In genomic region chr17:7242717-7243576, GRCh38 we compare ENCODE assay signal across 1 cellular context.
TF ChIP-seq lines count a peak whose summit lies in the region.

No MANE protein-coding gene starts in this region.

TF ChIP-seq in H1, 55 proteins besides CTCF, POLR2A, EP300 and RAD21:
- TF ChIP-seq SIX5 (IDR thresholded peaks at IDR 0.05; ENCODE audit: low read depth, low read length) (no peak), CREB1 (IDR thresholded peaks at IDR 0.05) (peak; percentile 75), TAF1 (IDR thresholded peaks at IDR 0.05; ENCODE audit: low read depth, low read length) (peak; percentile 66), SIRT6 (IDR thresholded peaks at IDR 0.05; ENCODE audit: low read length) (no peak), RNF2 (IDR thresholded peaks at IDR 0.05; ENCODE audit: borderline replicate concordance, low read depth, low read length, missing control alignments, poor library complexity, severe bottlenecking) (no peak), MAX (IDR thresholded peaks at IDR 0.05) (peak; percentile 83), POU5F1 (IDR thresholded peaks at IDR 0.05; ENCODE audit: low read depth, low read length) (peak; percentile 55; the same call in 1 of the 2 replicates), SAP30 (IDR thresholded peaks at IDR 0.05; ENCODE audit: insufficient read depth, insufficient replicate concordance, low read length) (peak; percentile 92), RXRA (IDR thresholded peaks at IDR 0.05; ENCODE audit: insufficient read depth, low read depth, low read length) (peak; percentile 51; the same call in 1 of the 2 replicates), SP2 (IDR thresholded peaks at IDR 0.05; ENCODE audit: low read length) (no peak), ZNF274 (IDR thresholded peaks at IDR 0.05; ENCODE audit: borderline replicate concordance, extremely low read depth, low read length) (no peak), TEAD4 (IDR thresholded peaks at IDR 0.05; ENCODE audit: low read depth, low read length) (no peak), BCL11A (IDR thresholded peaks at IDR 0.05; ENCODE audit: low read depth in 2 of 2, low read length in 2 of 2) (no peak), SP4 (IDR thresholded peaks at IDR 0.05; ENCODE audit: low read length) (peak; percentile 99), EZH2 (IDR thresholded peaks at IDR 0.05; ENCODE audit: low read depth, low read length, severe bottlenecking) (no peak), NANOG (IDR thresholded peaks at IDR 0.05; ENCODE audit: insufficient read depth, low read depth, low read length, poor library complexity, severe bottlenecking) (no peak), MAFK (IDR thresholded peaks at IDR 0.05; ENCODE audit: low read depth, low read length) (no peak), RFX5 (IDR thresholded peaks at IDR 0.05; ENCODE audit: borderline replicate concordance, low read depth, low read length) (no peak), TCF12 (IDR thresholded peaks at IDR 0.05; ENCODE audit: low read depth, low read length) (peak; percentile 70; the same call in 1 of the 2 replicates), EGR1 (IDR thresholded peaks at IDR 0.05; ENCODE audit: borderline replicate concordance, low read depth, low read length) (no peak), BRCA1 (IDR thresholded peaks at IDR 0.05; ENCODE audit: low read depth, low read length) (no peak), CHD1 (IDR thresholded peaks at IDR 0.05; ENCODE audit: low read depth, low read length) (no peak), RBBP5 (IDR thresholded peaks at IDR 0.05; ENCODE audit: borderline replicate concordance, low read depth, low read length) (no peak), KDM5A (IDR thresholded peaks at IDR 0.05; ENCODE audit: low read length) (peak; percentile 81), JUN (IDR thresholded peaks at IDR 0.05; ENCODE audit: low read depth, low read length) (no peak), ASH2L (IDR thresholded peaks at IDR 0.05; ENCODE audit: low read length) (peak; percentile 89), KDM4A (IDR thresholded peaks at IDR 0.05; ENCODE audit: low read depth, low read length, severe bottlenecking) (peak; percentile 25), HDAC6 (IDR thresholded peaks at IDR 0.05; ENCODE audit: low read depth, low read length) (no peak), ATF3 (IDR thresholded peaks at IDR 0.05; ENCODE audit: insufficient read depth, low read depth, low read length) (peak; percentile 97), JUND (IDR thresholded peaks at IDR 0.05; ENCODE audit: low read length) (no peak; the same call in 1 of the 2 replicates), TAF7 (optimal IDR thresholded peaks at IDR 0.05; ENCODE audit: borderline replicate concordance, low read depth, low read length) (no peak), GTF2F1 (IDR thresholded peaks at IDR 0.05; ENCODE audit: borderline replicate concordance, low read depth, low read length) (no peak), POLR2AphosphoS5 (IDR thresholded peaks at IDR 0.05; ENCODE audit: low read depth, low read length) (peak; percentile 23; the same call in 1 of the 2 replicates), TBP (IDR thresholded peaks at IDR 0.05; ENCODE audit: low read depth, low read length) (0 out of 2 replicates have a peak, but pooled peaks have one; percentile 46), NRF1 (IDR thresholded peaks at IDR 0.05; ENCODE audit: low read depth, low read length) (no peak), KDM1A (IDR thresholded peaks at IDR 0.05; ENCODE audit: borderline replicate concordance, low read length) (no peak), FOSL1 (IDR thresholded peaks at IDR 0.05; ENCODE audit: insufficient read depth, low read depth, low read length) (peak; percentile 83), PHF8 (conservative IDR thresholded peaks at IDR 0.05; ENCODE audit: low read depth, low read length) (no peak; the same call in 1 of the 2 replicates), SUZ12 (IDR thresholded peaks at IDR 0.05; ENCODE audit: low read length) (no peak), CEBPB (IDR thresholded peaks at IDR 0.05; ENCODE audit: low read depth, low read length) (no peak), HDAC2 (IDR thresholded peaks at IDR 0.05; ENCODE audit: borderline replicate concordance in 1 of 2, low read depth in 2 of 2, low read length in 2 of 2) (peak; percentile 77 to 95; a peak in 3 of 4 replicates), SP1 (IDR thresholded peaks at IDR 0.05; ENCODE audit: low read depth, low read length) (peak; percentile 89), CBX5 (IDR thresholded peaks at IDR 0.05; ENCODE audit: low read depth, low read length) (no peak), GABPA (IDR thresholded peaks at IDR 0.05; ENCODE audit: borderline replicate concordance, insufficient read depth, low read length) (no peak), CBX8 (IDR thresholded peaks at IDR 0.05; ENCODE audit: borderline replicate concordance, low read depth, low read length) (no peak), CTBP2 (IDR thresholded peaks at IDR 0.05; ENCODE audit: borderline replicate concordance, insufficient read depth, insufficient read length, low read length) (no peak), YY1 (IDR thresholded peaks at IDR 0.05; ENCODE audit: low read depth, low read length) (no peak), SIN3A (conservative IDR thresholded peaks at IDR 0.05 in 1 of 2, IDR thresholded peaks at IDR 0.05 in 1 of 2; ENCODE audit: low read depth in 1 of 2, low read length in 2 of 2) (peak; percentile 97 to 99), SRF (IDR thresholded peaks at IDR 0.05; ENCODE audit: low read depth, low read length) (no peak), CHD2 (IDR thresholded peaks at IDR 0.05; ENCODE audit: low read length) (peak; percentile 94), BACH1 (IDR thresholded peaks at IDR 0.05; ENCODE audit: low read length) (no peak)
- TF ChIP-seq, protein P1, sequence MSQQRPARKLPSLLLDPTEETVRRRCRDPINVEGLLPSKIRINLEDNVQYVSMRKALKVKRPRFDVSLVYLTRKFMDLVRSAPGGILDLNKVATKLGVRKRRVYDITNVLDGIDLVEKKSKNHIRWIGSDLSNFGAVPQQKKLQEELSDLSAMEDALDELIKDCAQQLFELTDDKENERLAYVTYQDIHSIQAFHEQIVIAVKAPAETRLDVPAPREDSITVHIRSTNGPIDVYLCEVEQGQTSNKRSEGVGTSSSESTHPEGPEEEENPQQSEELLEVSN (IDR thresholded peaks at IDR 0.05): no peak; the same call in 1 of the 2 replicates
- TF ChIP-seq, protein P2, sequence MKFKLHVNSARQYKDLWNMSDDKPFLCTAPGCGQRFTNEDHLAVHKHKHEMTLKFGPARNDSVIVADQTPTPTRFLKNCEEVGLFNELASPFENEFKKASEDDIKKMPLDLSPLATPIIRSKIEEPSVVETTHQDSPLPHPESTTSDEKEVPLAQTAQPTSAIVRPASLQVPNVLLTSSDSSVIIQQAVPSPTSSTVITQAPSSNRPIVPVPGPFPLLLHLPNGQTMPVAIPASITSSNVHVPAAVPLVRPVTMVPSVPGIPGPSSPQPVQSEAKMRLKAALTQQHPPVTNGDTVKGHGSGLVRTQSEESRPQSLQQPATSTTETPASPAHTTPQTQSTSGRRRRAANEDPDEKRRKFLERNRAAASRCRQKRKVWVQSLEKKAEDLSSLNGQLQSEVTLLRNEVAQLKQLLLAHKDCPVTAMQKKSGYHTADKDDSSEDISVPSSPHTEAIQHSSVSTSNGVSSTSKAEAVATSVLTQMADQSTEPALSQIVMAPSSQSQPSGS (IDR thresholded peaks at IDR 0.05; ENCODE audit: low read length): peak; percentile 86; the same call in 1 of the 2 replicates
- TF ChIP-seq, protein P3, sequence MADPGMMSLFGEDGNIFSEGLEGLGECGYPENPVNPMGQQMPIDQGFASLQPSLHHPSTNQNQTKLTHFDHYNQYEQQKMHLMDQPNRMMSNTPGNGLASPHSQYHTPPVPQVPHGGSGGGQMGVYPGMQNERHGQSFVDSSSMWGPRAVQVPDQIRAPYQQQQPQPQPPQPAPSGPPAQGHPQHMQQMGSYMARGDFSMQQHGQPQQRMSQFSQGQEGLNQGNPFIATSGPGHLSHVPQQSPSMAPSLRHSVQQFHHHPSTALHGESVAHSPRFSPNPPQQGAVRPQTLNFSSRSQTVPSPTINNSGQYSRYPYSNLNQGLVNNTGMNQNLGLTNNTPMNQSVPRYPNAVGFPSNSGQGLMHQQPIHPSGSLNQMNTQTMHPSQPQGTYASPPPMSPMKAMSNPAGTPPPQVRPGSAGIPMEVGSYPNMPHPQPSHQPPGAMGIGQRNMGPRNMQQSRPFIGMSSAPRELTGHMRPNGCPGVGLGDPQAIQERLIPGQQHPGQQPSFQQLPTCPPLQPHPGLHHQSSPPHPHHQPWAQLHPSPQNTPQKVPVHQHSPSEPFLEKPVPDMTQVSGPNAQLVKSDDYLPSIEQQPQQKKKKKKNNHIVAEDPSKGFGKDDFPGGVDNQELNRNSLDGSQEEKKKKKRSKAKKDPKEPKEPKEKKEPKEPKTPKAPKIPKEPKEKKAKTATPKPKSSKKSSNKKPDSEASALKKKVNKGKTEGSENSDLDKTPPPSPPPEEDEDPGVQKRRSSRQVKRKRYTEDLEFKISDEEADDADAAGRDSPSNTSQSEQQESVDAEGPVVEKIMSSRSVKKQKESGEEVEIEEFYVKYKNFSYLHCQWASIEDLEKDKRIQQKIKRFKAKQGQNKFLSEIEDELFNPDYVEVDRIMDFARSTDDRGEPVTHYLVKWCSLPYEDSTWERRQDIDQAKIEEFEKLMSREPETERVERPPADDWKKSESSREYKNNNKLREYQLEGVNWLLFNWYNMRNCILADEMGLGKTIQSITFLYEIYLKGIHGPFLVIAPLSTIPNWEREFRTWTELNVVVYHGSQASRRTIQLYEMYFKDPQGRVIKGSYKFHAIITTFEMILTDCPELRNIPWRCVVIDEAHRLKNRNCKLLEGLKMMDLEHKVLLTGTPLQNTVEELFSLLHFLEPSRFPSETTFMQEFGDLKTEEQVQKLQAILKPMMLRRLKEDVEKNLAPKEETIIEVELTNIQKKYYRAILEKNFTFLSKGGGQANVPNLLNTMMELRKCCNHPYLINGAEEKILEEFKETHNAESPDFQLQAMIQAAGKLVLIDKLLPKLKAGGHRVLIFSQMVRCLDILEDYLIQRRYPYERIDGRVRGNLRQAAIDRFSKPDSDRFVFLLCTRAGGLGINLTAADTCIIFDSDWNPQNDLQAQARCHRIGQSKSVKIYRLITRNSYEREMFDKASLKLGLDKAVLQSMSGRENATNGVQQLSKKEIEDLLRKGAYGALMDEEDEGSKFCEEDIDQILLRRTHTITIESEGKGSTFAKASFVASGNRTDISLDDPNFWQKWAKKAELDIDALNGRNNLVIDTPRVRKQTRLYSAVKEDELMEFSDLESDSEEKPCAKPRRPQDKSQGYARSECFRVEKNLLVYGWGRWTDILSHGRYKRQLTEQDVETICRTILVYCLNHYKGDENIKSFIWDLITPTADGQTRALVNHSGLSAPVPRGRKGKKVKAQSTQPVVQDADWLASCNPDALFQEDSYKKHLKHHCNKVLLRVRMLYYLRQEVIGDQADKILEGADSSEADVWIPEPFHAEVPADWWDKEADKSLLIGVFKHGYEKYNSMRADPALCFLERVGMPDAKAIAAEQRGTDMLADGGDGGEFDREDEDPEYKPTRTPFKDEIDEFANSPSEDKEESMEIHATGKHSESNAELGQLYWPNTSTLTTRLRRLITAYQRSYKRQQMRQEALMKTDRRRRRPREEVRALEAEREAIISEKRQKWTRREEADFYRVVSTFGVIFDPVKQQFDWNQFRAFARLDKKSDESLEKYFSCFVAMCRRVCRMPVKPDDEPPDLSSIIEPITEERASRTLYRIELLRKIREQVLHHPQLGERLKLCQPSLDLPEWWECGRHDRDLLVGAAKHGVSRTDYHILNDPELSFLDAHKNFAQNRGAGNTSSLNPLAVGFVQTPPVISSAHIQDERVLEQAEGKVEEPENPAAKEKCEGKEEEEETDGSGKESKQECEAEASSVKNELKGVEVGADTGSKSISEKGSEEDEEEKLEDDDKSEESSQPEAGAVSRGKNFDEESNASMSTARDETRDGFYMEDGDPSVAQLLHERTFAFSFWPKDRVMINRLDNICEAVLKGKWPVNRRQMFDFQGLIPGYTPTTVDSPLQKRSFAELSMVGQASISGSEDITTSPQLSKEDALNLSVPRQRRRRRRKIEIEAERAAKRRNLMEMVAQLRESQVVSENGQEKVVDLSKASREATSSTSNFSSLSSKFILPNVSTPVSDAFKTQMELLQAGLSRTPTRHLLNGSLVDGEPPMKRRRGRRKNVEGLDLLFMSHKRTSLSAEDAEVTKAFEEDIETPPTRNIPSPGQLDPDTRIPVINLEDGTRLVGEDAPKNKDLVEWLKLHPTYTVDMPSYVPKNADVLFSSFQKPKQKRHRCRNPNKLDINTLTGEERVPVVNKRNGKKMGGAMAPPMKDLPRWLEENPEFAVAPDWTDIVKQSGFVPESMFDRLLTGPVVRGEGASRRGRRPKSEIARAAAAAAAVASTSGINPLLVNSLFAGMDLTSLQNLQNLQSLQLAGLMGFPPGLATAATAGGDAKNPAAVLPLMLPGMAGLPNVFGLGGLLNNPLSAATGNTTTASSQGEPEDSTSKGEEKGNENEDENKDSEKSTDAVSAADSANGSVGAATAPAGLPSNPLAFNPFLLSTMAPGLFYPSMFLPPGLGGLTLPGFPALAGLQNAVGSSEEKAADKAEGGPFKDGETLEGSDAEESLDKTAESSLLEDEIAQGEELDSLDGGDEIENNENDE (IDR thresholded peaks at IDR 0.05; ENCODE audit: insufficient replicate concordance, low read length): no peak
- TF ChIP-seq, protein P4, sequence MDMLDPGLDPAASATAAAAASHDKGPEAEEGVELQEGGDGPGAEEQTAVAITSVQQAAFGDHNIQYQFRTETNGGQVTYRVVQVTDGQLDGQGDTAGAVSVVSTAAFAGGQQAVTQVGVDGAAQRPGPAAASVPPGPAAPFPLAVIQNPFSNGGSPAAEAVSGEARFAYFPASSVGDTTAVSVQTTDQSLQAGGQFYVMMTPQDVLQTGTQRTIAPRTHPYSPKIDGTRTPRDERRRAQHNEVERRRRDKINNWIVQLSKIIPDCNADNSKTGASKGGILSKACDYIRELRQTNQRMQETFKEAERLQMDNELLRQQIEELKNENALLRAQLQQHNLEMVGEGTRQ (IDR thresholded peaks at IDR 0.05; ENCODE audit: low read length): peak; percentile 99
